8 cellular contexts compared by ENCODE assay signal in genomic region chr6:169800668-169801395, GRCh38. TPM values are rescaled to one million over a fixed set of nuclear protein-coding genes. Genes with fewer than 3 reads are reported as not detected.
A peak's percentile ranks its signal among the peaks of the same experiment; 100 is the strongest.
DNase-seq lines count a peak whose midpoint lies in the region.

No MANE protein-coding gene starts in this region.

- no peaks in the 10 kb centered on the region for H3K9me3 ChIP-seq in Karpas-422 (ENCODE audit: low read length)

- H3K9me2 ChIP-seq in Karpas-422 (replicated peaks; ENCODE audit: insufficient read depth, low read length) = no peaks in the 10 kb centered on the region

- no peak overlapping the region for H3K4me3 ChIP-seq in Karpas-422 (ENCODE audit: low read length)

- no peaks in the 10 kb centered on the region for H4K20me1 ChIP-seq in Karpas-422 (ENCODE audit: insufficient read depth, low read depth, low read length)

- DNase-seq in activated effector memory CD4-positive, alpha-beta T cell treated with anti-CD3 and anti-CD28 coated beads, Interleukin-2, amount 50 U/mL, for 16 hours = peak; percentile 39
- no peak for DNase-seq in activated effector memory CD4-positive, alpha-beta T cell treated with Interleukin-2 at 50 U/mL for 16 hours
- DNase-seq in NCI-H1694 (lab: John Stamatoyannopoulos, UW) (peak; percentile 25), ecto neural progenitor cell (ENCODE audit: low spot score) (peak; percentile 47), posterior cingulate gyrus (peak; percentile 51 to 96 (median 69)), Karpas-422 (no peak), HT-29 (ENCODE audit: low spot score) (no peak)
- no peak for DNase-seq in stimulated activated CD4-positive, alpha-beta T cell treated with anti-CD3 and anti-CD28 coated beads, Interleukin-4, amount 100 ng/mL, for 24 hours

- H3K36me3 ChIP-seq in Karpas-422 (ENCODE audit: insufficient read depth, low read length) = no peaks in the 10 kb centered on the region

- no peaks in the 10 kb centered on the region for H3K79me2 ChIP-seq in Karpas-422 (ENCODE audit: low read length)

- H3K4me1 ChIP-seq in Karpas-422 (ENCODE audit: low read length) = peaks cover 21% of the 10 kb centered on the region

- H3K9ac ChIP-seq in Karpas-422 (ENCODE audit: low read length) = no peak overlapping the region

- no peak overlapping the region for H3K27ac ChIP-seq in Karpas-422 (ENCODE audit: low read length)

- H3K4me2 ChIP-seq in Karpas-422 (ENCODE audit: low read depth, low read length, poor library complexity, severe bottlenecking) = no peak overlapping the region

- intact Hi-C loops in posterior cingulate gyrus (cut with DNase I) = no loop called here

- no peak overlapping the region for H2AFZ ChIP-seq in Karpas-422 (ENCODE audit: low read length)

- H3K27me3 ChIP-seq in Karpas-422 (ENCODE audit: low read length) = no peaks in the 10 kb centered on the region

RNA-seq across cellular contexts. Expression of gene ERMARD, which starts 49.4 kb away (rescaled TPM):
- 12.6 and 38.5 TPM in 2 replicates for total RNA-seq in Karpas-422 (2014; rRNA removed; shearing (Covaris generic); ENCODE audit: low replicate concordance)
- total RNA-seq in HT-29 (2014; rRNA removed; shearing (Covaris generic)) = 7.1 and 10.9 TPM in 2 replicates

RNA-seq across cellular contexts. Expression of gene DYNLT2, which starts 49.5 kb away (rescaled TPM):
- 5.8 and 6.1 TPM in 2 replicates for total RNA-seq in Karpas-422 (2014; rRNA removed; shearing (Covaris generic); ENCODE audit: low replicate concordance)
- total RNA-seq in HT-29 (2014; rRNA removed; shearing (Covaris generic)) = 1.7 and 3.2 TPM in 2 replicates

Comparison
In these comparisons a context has a peak if more than half of its experiments do, and no peak if none do; other contexts are left out.
1. DNase-seq: peak in activated effector memory CD4-positive, alpha-beta T cell treated with anti-CD3 and anti-CD28 coated beads, Interleukin-2, amount 50 U/mL, for 16 hours (single experiment), NCI-H1694 (single experiment), ecto neural progenitor cell (single experiment) and posterior cingulate gyrus (10 of 10); none in activated effector memory CD4-positive, alpha-beta T cell treated with Interleukin-2 at 50 U/mL for 16 hours (single experiment), Karpas-422 (single experiment), HT-29 (single experiment) and stimulated activated CD4-positive, alpha-beta T cell treated with anti-CD3 and anti-CD28 coated beads, Interleukin-4, amount 100 ng/mL, for 24 hours (single experiment).